26 cellular contexts compared by ENCODE assay signal in genomic region chr9:37206121-37206620, GRCh38.
"Had no signal": no experiment of that assay in that cellular context is flagged by ENCODE, and none has a peak within 500 bp of the region (broad histone marks: within the 10 kb centered on the region; RNA-seq: fewer than 3 reads in every experiment).

No MANE protein-coding gene starts in this region.

- H3K4me2 ChIP-seq: neural progenitor cell had no signal

- H3K36me3 ChIP-seq: cardiac muscle cell, uterus had no signal

- H3K9ac ChIP-seq: neural progenitor cell had no signal

- H3K4me3 Mint-ChIP-seq: activated CD4-positive, alpha-beta T cell treated with anti-CD3 and anti-CD28 coated beads, Interleukin-2, amount 10 ng/mL, durations not matched to agents 7 days and 5 days; activated CD8-positive, alpha-beta T cell treated with anti-CD3 and anti-CD28 coated beads, Interleukin-2, amount 10 ng/mL, durations not matched to agents 7 days and 5 days; activated naive CD8-positive, alpha-beta T cell; dendritic cell treated with granulocyte-macrophage colony-stimulating factor and Interleukin-4, amounts not matched to agents 40 ng/mL and 50 ng/mL, for 4 days; immature natural killer cell; memory B cell; naive thymus-derived CD4-positive, alpha-beta T cell; neural progenitor cell; stimulated activated naive CD8-positive, alpha-beta T cell treated with anti-CD3 and anti-CD28 coated beads, Interleukin-15, Interleukin-2, amounts not matched to agents 100 ng/mL and 50 ng/mL, for 24 hours had no signal

- H3K27ac Mint-ChIP-seq: activated CD4-positive, alpha-beta T cell treated with anti-CD3 and anti-CD28 coated beads, Interleukin-2, amount 10 ng/mL, durations not matched to agents 7 days and 5 days; activated CD8-positive, alpha-beta T cell treated with anti-CD3 and anti-CD28 coated beads, Interleukin-2, amount 10 ng/mL, durations not matched to agents 7 days and 5 days; activated naive CD8-positive, alpha-beta T cell; dendritic cell treated with granulocyte-macrophage colony-stimulating factor and Interleukin-4, amounts not matched to agents 40 ng/mL and 50 ng/mL, for 4 days; immature natural killer cell; neural progenitor cell; progenitor cell of endocrine pancreas; stimulated activated naive CD8-positive, alpha-beta T cell treated with anti-CD3 and anti-CD28 coated beads, Interleukin-15, Interleukin-2, amounts not matched to agents 100 ng/mL and 50 ng/mL, for 24 hours had no signal

- H3K27me3 ChIP-seq: cardiac muscle cell, gastroesophageal sphincter, heart left ventricle, neural progenitor cell, tibial nerve, uterus had no signal

- H3K27ac ChIP-seq: cardiac muscle cell, gastroesophageal sphincter, heart left ventricle, neural progenitor cell, tibial nerve, uterus had no signal

- H2AFZ ChIP-seq: neural progenitor cell had no signal

- H3K27me3 Mint-ChIP-seq: activated CD4-positive, alpha-beta T cell treated with anti-CD3 and anti-CD28 coated beads, Interleukin-2, amount 10 ng/mL, durations not matched to agents 7 days and 5 days; activated naive CD8-positive, alpha-beta T cell; dendritic cell treated with granulocyte-macrophage colony-stimulating factor and Interleukin-4, amounts not matched to agents 40 ng/mL and 50 ng/mL, for 4 days; memory B cell; naive thymus-derived CD4-positive, alpha-beta T cell; progenitor cell of endocrine pancreas; stimulated activated naive CD8-positive, alpha-beta T cell treated with anti-CD3 and anti-CD28 coated beads, Interleukin-15, Interleukin-2, amounts not matched to agents 100 ng/mL and 50 ng/mL, for 24 hours had no signal

- H3K9me3 Mint-ChIP-seq: dendritic cell treated with granulocyte-macrophage colony-stimulating factor and Interleukin-4, amounts not matched to agents 40 ng/mL and 50 ng/mL, for 4 days had no signal

- H3K9me3 ChIP-seq: mucosa of descending colon had no signal

- H3K4me1 ChIP-seq: gastroesophageal sphincter, uterus had no signal

- DNase-seq: activated CD4-positive, alpha-beta T cell treated with anti-CD3 and anti-CD28 coated beads, Interleukin-2, amount 10 ng/mL, durations not matched to agents 7 days and 5 days; activated CD8-positive, alpha-beta T cell treated with anti-CD3 and anti-CD28 coated beads, Interleukin-2, amount 10 ng/mL, durations not matched to agents 7 days and 5 days; activated effector memory CD4-positive, alpha-beta T cell treated with anti-CD3 and anti-CD28 coated beads, Interleukin-2, amount 50 U/mL, for 16 hours; activated T-cell treated with anti-CD3 and anti-CD28 coated beads, Interleukin-2, amount 50 U/mL, for 48 hours; amygdala; effector CD8-positive, alpha-beta T cell; heart left ventricle; immature natural killer cell; mucosa of descending colon; naive thymus-derived CD4-positive, alpha-beta T cell; stimulated activated CD4-positive, alpha-beta T cell treated with anti-CD3 and anti-CD28 coated beads, Interleukin-12 subunit alpha, Interleukin-12 subunit beta, amount 100 ng/mL, for 4 hours; stimulated activated CD4-positive, alpha-beta T cell treated with anti-CD3 and anti-CD28 coated beads, Interleukin-1b, Interleukin-23, amount 100 ng/mL, for 48 hours; stimulated activated CD8-positive, alpha-beta memory T cell treated with anti-CD3 and anti-CD28 coated beads, Interleukin-4, amount 100 ng/mL, for 48 hours; T1000; uterus had no signal

- H3K4me3 ChIP-seq: cardiac muscle cell, gastroesophageal sphincter, heart left ventricle, mucosa of descending colon, neural progenitor cell, tibial nerve, uterus had no signal

- ATAC-seq: activated CD4-positive, CD25-positive, alpha-beta regulatory T cell treated with anti-CD3 and anti-CD28 coated beads, Interleukin-2, amount 50 U/mL, for 24 hours; activated CD8-positive, alpha-beta T cell treated with anti-CD3 and anti-CD28 coated beads, Interleukin-2, amount 10 ng/mL, durations not matched to agents 7 days and 5 days; esophagus mucosa; gastroesophageal sphincter; heart left ventricle; mucosa of descending colon; naive thymus-derived CD4-positive, alpha-beta T cell had no signal
